1 cellular context compared by ENCODE assay signal in the genomic region with DNA sequence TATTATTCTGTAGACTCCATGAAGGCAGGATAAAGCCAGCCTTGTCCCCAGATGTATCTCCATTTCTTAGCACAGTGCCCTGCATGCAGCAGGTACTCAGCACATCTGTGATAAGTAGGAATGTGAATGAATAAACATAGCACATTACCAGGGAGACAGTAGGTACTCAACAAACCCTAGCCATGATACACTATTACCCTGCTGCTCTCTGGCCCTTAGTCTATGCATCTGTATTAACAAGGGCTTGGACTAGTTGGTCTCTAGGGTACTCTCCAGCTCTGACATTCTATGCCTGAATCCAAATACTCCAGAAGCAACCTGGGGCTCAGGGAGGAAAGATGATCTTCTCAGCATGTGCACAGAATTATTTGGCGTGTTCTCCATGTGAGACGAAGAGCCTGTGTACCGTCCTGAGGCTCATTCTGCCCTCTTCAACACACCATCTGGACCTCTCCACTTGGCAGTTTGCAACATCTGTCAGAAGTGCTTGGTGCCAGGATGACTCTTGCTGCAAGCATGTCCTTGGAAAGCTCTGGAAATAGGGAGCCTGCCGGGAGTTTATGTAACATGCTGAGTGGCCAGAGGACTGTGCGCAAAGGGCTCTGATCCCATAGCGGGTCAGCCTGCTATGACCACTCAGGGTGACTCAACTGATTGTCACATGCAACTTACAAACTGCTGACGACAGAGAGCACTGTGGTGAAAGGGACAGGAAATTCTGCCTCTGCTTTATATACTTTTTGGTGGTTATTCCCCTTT.
A peak's percentile ranks its signal among the peaks of the same experiment; 100 is the strongest.
TF ChIP-seq lines count a peak whose summit lies in the region.

No MANE protein-coding gene starts in this region.

TF ChIP-seq in K562, 482 proteins besides CTCF, POLR2A, EP300 and RAD21 (continued from another document and continues in another):
- TF ChIP-seq, protein P1, sequence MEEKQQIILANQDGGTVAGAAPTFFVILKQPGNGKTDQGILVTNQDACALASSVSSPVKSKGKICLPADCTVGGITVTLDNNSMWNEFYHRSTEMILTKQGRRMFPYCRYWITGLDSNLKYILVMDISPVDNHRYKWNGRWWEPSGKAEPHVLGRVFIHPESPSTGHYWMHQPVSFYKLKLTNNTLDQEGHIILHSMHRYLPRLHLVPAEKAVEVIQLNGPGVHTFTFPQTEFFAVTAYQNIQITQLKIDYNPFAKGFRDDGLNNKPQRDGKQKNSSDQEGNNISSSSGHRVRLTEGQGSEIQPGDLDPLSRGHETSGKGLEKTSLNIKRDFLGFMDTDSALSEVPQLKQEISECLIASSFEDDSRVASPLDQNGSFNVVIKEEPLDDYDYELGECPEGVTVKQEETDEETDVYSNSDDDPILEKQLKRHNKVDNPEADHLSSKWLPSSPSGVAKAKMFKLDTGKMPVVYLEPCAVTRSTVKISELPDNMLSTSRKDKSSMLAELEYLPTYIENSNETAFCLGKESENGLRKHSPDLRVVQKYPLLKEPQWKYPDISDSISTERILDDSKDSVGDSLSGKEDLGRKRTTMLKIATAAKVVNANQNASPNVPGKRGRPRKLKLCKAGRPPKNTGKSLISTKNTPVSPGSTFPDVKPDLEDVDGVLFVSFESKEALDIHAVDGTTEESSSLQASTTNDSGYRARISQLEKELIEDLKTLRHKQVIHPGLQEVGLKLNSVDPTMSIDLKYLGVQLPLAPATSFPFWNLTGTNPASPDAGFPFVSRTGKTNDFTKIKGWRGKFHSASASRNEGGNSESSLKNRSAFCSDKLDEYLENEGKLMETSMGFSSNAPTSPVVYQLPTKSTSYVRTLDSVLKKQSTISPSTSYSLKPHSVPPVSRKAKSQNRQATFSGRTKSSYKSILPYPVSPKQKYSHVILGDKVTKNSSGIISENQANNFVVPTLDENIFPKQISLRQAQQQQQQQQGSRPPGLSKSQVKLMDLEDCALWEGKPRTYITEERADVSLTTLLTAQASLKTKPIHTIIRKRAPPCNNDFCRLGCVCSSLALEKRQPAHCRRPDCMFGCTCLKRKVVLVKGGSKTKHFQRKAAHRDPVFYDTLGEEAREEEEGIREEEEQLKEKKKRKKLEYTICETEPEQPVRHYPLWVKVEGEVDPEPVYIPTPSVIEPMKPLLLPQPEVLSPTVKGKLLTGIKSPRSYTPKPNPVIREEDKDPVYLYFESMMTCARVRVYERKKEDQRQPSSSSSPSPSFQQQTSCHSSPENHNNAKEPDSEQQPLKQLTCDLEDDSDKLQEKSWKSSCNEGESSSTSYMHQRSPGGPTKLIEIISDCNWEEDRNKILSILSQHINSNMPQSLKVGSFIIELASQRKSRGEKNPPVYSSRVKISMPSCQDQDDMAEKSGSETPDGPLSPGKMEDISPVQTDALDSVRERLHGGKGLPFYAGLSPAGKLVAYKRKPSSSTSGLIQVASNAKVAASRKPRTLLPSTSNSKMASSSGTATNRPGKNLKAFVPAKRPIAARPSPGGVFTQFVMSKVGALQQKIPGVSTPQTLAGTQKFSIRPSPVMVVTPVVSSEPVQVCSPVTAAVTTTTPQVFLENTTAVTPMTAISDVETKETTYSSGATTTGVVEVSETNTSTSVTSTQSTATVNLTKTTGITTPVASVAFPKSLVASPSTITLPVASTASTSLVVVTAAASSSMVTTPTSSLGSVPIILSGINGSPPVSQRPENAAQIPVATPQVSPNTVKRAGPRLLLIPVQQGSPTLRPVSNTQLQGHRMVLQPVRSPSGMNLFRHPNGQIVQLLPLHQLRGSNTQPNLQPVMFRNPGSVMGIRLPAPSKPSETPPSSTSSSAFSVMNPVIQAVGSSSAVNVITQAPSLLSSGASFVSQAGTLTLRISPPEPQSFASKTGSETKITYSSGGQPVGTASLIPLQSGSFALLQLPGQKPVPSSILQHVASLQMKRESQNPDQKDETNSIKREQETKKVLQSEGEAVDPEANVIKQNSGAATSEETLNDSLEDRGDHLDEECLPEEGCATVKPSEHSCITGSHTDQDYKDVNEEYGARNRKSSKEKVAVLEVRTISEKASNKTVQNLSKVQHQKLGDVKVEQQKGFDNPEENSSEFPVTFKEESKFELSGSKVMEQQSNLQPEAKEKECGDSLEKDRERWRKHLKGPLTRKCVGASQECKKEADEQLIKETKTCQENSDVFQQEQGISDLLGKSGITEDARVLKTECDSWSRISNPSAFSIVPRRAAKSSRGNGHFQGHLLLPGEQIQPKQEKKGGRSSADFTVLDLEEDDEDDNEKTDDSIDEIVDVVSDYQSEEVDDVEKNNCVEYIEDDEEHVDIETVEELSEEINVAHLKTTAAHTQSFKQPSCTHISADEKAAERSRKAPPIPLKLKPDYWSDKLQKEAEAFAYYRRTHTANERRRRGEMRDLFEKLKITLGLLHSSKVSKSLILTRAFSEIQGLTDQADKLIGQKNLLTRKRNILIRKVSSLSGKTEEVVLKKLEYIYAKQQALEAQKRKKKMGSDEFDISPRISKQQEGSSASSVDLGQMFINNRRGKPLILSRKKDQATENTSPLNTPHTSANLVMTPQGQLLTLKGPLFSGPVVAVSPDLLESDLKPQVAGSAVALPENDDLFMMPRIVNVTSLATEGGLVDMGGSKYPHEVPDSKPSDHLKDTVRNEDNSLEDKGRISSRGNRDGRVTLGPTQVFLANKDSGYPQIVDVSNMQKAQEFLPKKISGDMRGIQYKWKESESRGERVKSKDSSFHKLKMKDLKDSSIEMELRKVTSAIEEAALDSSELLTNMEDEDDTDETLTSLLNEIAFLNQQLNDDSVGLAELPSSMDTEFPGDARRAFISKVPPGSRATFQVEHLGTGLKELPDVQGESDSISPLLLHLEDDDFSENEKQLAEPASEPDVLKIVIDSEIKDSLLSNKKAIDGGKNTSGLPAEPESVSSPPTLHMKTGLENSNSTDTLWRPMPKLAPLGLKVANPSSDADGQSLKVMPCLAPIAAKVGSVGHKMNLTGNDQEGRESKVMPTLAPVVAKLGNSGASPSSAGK (IDR thresholded peaks at IDR 0.05): peak; percentile 74
- TF ChIP-seq, protein P2, sequence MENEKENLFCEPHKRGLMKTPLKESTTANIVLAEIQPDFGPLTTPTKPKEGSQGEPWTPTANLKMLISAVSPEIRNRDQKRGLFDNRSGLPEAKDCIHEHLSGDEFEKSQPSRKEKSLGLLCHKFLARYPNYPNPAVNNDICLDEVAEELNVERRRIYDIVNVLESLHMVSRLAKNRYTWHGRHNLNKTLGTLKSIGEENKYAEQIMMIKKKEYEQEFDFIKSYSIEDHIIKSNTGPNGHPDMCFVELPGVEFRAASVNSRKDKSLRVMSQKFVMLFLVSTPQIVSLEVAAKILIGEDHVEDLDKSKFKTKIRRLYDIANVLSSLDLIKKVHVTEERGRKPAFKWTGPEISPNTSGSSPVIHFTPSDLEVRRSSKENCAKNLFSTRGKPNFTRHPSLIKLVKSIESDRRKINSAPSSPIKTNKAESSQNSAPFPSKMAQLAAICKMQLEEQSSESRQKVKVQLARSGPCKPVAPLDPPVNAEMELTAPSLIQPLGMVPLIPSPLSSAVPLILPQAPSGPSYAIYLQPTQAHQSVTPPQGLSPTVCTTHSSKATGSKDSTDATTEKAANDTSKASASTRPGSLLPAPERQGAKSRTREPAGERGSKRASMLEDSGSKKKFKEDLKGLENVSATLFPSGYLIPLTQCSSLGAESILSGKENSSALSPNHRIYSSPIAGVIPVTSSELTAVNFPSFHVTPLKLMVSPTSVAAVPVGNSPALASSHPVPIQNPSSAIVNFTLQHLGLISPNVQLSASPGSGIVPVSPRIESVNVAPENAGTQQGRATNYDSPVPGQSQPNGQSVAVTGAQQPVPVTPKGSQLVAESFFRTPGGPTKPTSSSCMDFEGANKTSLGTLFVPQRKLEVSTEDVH (IDR thresholded peaks at IDR 0.05; ENCODE audit: low read depth, partially characterized antibody): no peak
- TF ChIP-seq SRSF3 (IDR thresholded peaks at IDR 0.05; ENCODE audit: insufficient read depth, low read length) (no peak), DDX20 (tag; IDR thresholded peaks at IDR 0.05; ENCODE audit: low read depth) (no peak), ZNF316 (IDR thresholded peaks at IDR 0.05) (peak; percentile 44; the same call in 1 of the 2 replicates), ARHGAP35 (IDR thresholded peaks at IDR 0.05; ENCODE audit: partially characterized antibody) (no peak), NELFE (IDR thresholded peaks at IDR 0.05; ENCODE audit: insufficient read depth, insufficient read length) (no peak), ILK (tag; IDR thresholded peaks at IDR 0.05; ENCODE audit: borderline replicate concordance, low read depth) (no peak), ZC3H11A (IDR thresholded peaks at IDR 0.05; ENCODE audit: low read depth, low read length) (no peak), RHOXF2B (CRISPR knock-in tag; conservative IDR thresholded peaks at IDR 0.05) (no peak), ZNF133 (CRISPR knock-in tag; IDR thresholded peaks at IDR 0.05) (no peak), CBFA2T2 (conservative IDR thresholded peaks at IDR 0.05) (no peak), ZNF41 (CRISPR knock-in tag; conservative IDR thresholded peaks at IDR 0.05) (no peak), NR2C2 (CRISPR knock-in tag; IDR thresholded peaks at IDR 0.05) (no peak), NR2C2 (tag; IDR thresholded peaks at IDR 0.05) (peak; percentile 30; the same call in 1 of the 2 replicates), SRSF9 (IDR thresholded peaks at IDR 0.05; ENCODE audit: borderline replicate concordance, low read depth, low read length) (no peak), JUN (IDR thresholded peaks at IDR 0.05; ENCODE audit: borderline replicate concordance, low read depth, low read length) (peak; percentile 77; the same call in 1 of the 2 replicates), JUN (CRISPR knock-in tag; IDR thresholded peaks at IDR 0.05; ENCODE audit: borderline replicate concordance) (no peak), ZFP36 (IDR thresholded peaks at IDR 0.05; ENCODE audit: low read depth, low read length, partially characterized antibody) (peak; percentile 22), NEUROD1 (IDR thresholded peaks at IDR 0.05; ENCODE audit: borderline replicate concordance, low read depth, low read length, partially characterized antibody) (no peak), POLR2G (IDR thresholded peaks at IDR 0.05; ENCODE audit: low read depth, low read length) (no peak), BACH1 (tag; IDR thresholded peaks at IDR 0.05) (peak; percentile 49; the same call in 1 of the 2 replicates), MYC (IDR thresholded peaks at IDR 0.05; ENCODE audit: low read depth, low read length) (no peak), MYC (CRISPR knock-in tag; IDR thresholded peaks at IDR 0.05; ENCODE audit: borderline replicate concordance, low read depth) (no peak)
- TF ChIP-seq, protein P3, sequence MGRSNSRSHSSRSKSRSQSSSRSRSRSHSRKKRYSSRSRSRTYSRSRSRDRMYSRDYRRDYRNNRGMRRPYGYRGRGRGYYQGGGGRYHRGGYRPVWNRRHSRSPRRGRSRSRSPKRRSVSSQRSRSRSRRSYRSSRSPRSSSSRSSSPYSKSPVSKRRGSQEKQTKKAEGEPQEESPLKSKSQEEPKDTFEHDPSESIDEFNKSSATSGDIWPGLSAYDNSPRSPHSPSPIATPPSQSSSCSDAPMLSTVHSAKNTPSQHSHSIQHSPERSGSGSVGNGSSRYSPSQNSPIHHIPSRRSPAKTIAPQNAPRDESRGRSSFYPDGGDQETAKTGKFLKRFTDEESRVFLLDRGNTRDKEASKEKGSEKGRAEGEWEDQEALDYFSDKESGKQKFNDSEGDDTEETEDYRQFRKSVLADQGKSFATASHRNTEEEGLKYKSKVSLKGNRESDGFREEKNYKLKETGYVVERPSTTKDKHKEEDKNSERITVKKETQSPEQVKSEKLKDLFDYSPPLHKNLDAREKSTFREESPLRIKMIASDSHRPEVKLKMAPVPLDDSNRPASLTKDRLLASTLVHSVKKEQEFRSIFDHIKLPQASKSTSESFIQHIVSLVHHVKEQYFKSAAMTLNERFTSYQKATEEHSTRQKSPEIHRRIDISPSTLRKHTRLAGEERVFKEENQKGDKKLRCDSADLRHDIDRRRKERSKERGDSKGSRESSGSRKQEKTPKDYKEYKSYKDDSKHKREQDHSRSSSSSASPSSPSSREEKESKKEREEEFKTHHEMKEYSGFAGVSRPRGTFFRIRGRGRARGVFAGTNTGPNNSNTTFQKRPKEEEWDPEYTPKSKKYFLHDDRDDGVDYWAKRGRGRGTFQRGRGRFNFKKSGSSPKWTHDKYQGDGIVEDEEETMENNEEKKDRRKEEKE (IDR thresholded peaks at IDR 0.05; ENCODE audit: borderline replicate concordance in 1 of 2, control insufficient read depth in 1 of 2, low read depth in 2 of 2, low read length in 1 of 2): no peak
- TF ChIP-seq, protein P4, sequence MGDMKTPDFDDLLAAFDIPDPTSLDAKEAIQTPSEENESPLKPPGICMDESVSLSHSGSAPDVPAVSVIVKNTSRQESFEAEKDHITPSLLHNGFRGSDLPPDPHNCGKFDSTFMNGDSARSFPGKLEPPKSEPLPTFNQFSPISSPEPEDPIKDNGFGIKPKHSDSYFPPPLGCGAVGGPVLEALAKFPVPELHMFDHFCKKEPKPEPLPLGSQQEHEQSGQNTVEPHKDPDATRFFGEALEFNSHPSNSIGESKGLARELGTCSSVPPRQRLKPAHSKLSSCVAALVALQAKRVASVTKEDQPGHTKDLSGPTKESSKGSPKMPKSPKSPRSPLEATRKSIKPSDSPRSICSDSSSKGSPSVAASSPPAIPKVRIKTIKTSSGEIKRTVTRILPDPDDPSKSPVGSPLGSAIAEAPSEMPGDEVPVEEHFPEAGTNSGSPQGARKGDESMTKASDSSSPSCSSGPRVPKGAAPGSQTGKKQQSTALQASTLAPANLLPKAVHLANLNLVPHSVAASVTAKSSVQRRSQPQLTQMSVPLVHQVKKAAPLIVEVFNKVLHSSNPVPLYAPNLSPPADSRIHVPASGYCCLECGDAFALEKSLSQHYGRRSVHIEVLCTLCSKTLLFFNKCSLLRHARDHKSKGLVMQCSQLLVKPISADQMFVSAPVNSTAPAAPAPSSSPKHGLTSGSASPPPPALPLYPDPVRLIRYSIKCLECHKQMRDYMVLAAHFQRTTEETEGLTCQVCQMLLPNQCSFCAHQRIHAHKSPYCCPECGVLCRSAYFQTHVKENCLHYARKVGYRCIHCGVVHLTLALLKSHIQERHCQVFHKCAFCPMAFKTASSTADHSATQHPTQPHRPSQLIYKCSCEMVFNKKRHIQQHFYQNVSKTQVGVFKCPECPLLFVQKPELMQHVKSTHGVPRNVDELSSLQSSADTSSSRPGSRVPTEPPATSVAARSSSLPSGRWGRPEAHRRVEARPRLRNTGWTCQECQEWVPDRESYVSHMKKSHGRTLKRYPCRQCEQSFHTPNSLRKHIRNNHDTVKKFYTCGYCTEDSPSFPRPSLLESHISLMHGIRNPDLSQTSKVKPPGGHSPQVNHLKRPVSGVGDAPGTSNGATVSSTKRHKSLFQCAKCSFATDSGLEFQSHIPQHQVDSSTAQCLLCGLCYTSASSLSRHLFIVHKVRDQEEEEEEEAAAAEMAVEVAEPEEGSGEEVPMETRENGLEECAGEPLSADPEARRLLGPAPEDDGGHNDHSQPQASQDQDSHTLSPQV (IDR thresholded peaks at IDR 0.05): no peak
- TF ChIP-seq, protein P5, sequence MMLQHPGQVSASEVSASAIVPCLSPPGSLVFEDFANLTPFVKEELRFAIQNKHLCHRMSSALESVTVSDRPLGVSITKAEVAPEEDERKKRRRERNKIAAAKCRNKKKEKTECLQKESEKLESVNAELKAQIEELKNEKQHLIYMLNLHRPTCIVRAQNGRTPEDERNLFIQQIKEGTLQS (IDR thresholded peaks at IDR 0.05): peak; percentile 85
- TF ChIP-seq, protein P5 (CRISPR knock-in tag; conservative IDR thresholded peaks at IDR 0.05): no peak
